In the genomic region with DNA sequence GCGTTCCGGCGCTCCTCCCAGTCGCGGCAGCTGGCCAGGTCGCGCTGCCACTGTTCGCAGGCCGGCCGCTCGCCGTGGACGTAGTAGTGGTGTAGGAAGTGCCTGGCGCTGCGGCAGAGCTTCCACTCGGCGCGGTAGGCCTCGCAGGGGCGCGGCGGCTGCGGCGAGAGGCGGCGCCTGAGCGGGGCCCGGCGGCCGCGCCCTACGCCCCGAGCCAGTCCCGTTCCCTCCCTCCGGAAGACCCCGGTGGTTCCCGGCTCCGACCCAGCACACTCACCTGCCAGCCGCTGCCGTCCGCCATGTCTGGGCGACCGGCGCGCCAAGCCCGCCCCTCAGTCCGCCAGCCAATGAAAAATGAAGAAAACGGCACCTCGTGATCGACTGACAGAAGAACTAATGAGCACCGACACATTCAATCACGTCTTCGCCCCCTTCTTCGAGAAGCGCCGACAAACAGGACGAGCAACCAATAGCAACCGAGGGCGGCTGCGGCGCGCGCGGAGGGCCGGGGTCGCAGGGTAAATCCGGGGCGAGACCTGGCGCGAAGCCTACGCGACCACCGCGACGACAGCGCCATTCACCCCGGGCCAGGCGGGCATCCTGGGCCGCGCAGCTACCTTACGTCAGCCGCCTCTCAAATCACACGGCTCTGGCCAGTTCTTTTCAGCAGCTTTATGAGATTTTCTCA, we compare ENCODE assay signal across 8 cellular contexts. TPM values are rescaled to one million over a fixed set of nuclear protein-coding genes. Genes with fewer than 3 reads are reported as not detected.
DNase-seq lines count a peak whose midpoint lies in the region; ATAC-seq, FAIRE-seq and TF ChIP-seq lines count a peak whose summit lies in the region.

A gene with protein sequence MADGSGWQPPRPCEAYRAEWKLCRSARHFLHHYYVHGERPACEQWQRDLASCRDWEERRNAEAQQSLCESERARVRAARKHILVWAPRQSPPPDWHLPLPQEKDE (minus strand): TSS at position 324 of the 688 bp plus-strand sequence. CDS start 23 bp downstream, at position 301.

- no peak for FAIRE-seq in pancreas (lab: Jason Lieb, UNC)

- peak within 1 kb of the TSS; percentile 66 for H3K4me3 ChIP-seq in SU-DHL-6 (ENCODE audit: insufficient read depth, low read length, poor library complexity, severe bottlenecking)
- H3K4me3 ChIP-seq in pancreas, result peak within 1 kb of the TSS; percentile 51 to 96 (median 84)
- peak within 1 kb of the TSS; percentile 81 to 88 for H3K4me3 ChIP-seq in tibial artery

- 0% methylated on average over 53 to 83 of the region's 83 CpGs for WGBS in pancreas, 2 donors

- peak within 1 kb of the TSS; percentile 68 for H3K9ac ChIP-seq in SU-DHL-6 (ENCODE audit: low read length)

- peak within 1 kb of the TSS; percentile 64 for H3K4me2 ChIP-seq in SU-DHL-6 (ENCODE audit: low read depth, low read length, poor library complexity, severe bottlenecking)

- 0 out of 2 replicates have a peak, but pooled peaks cover 7% of the 10 kb centered on the region for H3F3A ChIP-seq in SU-DHL-6 (ENCODE audit: insufficient read depth)

- H3K36me3 ChIP-seq in SU-DHL-6 (ENCODE audit: low read length) (no peaks in the 10 kb centered on the region), pancreas (peaks cover 0 to 11% (median 5%) of the 10 kb centered on the region in 3 donors), tibial artery (peaks cover 5 to 43% (median 18%) of the 10 kb centered on the region in 3 donors)

- DNase-seq in GM10266 (ENCODE audit: extremely low spot score), result peak; percentile 98
- peak; percentile 80 for DNase-seq in NCI-H128 (lab: John Stamatoyannopoulos, UW; ENCODE audit: unreplicated experiment)
- DNase-seq in activated naive CD8-positive, alpha-beta T cell treated with anti-CD3 and anti-CD28 coated beads, Interleukin-2, amount 50 U/mL, for 16 hours (ENCODE audit: low read depth, low spot score), result peak; percentile 76
- peak; percentile 91 for DNase-seq in Right ventricle myocardium superior
- DNase-seq in pancreas, result peak; percentile 92 to 95 (median 93)
- DNase-seq in tibial artery, result peak; percentile 91 to 94

- H3K9me3 ChIP-seq in SU-DHL-6 (ENCODE audit: insufficient read depth, low read length) (no peaks in the 10 kb centered on the region), pancreas (no peaks in the 10 kb centered on the region), tibial artery (no peaks in the 10 kb centered on the region)

- no peaks in the 10 kb centered on the region for H3K9me2 ChIP-seq in SU-DHL-6 (replicated peaks; ENCODE audit: insufficient read depth, low read length)

- H3K79me2 ChIP-seq in SU-DHL-6 (ENCODE audit: insufficient read depth, low read length), result peaks cover 43% of the 10 kb centered on the region

- peak within 1 kb of the TSS; percentile 14 for H2AFZ ChIP-seq in SU-DHL-6 (ENCODE audit: low read depth, low read length, severe bottlenecking)

- TF ChIP-seq CTCF in GM10266 (IDR thresholded peaks at IDR 0.05; ENCODE audit: control insufficient read depth, insufficient read depth, low read depth, missing control alignments) (no peak), SU-DHL-6 (IDR thresholded peaks at IDR 0.05; ENCODE audit: insufficient read depth, low read length, poor library complexity, severe bottlenecking) (no peak), pancreas (IDR thresholded peaks at IDR 0.05) (no peak), tibial artery (IDR thresholded peaks at IDR 0.05) (no peak)

- peak within 1 kb of the TSS; percentile 74 for H3K27ac ChIP-seq in SU-DHL-6 (ENCODE audit: low read depth, low read length)
- H3K27ac ChIP-seq in pancreas, result peak within 1 kb of the TSS; percentile 93 to 97 (median 94)
- peak within 1 kb of the TSS; percentile 84 to 91 for H3K27ac ChIP-seq in tibial artery

- H4K20me1 ChIP-seq in SU-DHL-6 (ENCODE audit: low read depth, low read length), result no peaks in the 10 kb centered on the region

- intact Hi-C loops in Right ventricle myocardium superior (cut with DNase I) (no loop called here), pancreas (cut with DNase I) (no loop called here), tibial artery (cut with DNase I; ENCODE audit: low total_unique reads) (no loop called here)

- H3K4me1 ChIP-seq in pancreas (peaks cover 8 to 19% (median 17%) of the 10 kb centered on the region in 3 donors), tibial artery (peaks cover 0 to 37% (median 17%) of the 10 kb centered on the region in 4 donors)

- H3K27me3 ChIP-seq in SU-DHL-6 (ENCODE audit: low read length) (no peaks in the 10 kb centered on the region), pancreas (no peaks in the 10 kb centered on the region), tibial artery (no peaks in the 10 kb centered on the region)

- ATAC-seq in HG02642 (IDR thresholded peaks at IDR 0.05; ENCODE audit: poor library complexity, unreplicated experiment) (peak; percentile 81), Right ventricle myocardium superior (ENCODE audit: poor library complexity) (peak; percentile 97), pancreas (peak; percentile 92 to 97 (median 94))

RNA-seq across cellular contexts. Expression of the gene that starts here (rescaled TPM):
- total RNA-seq in Right ventricle myocardium superior, result 65.7 TPM
- total RNA-seq in pancreas, result 10 to 100 TPM; 13.3 to 19.9 (median 18.8) TPM
- polyA plus RNA-seq in pancreas, result 10 to 100 TPM; 22.2 to 23.1 TPM

Comparison
In these comparisons a context has a peak if more than half of its experiments do, and no peak if none do; other contexts are left out.
1. Peak in every context shown above with its lines: DNase-seq, ATAC-seq, H3K4me3 ChIP-seq and H3K27ac ChIP-seq.